ENCODE assay signal across 8 cellular contexts in the genomic region with DNA sequence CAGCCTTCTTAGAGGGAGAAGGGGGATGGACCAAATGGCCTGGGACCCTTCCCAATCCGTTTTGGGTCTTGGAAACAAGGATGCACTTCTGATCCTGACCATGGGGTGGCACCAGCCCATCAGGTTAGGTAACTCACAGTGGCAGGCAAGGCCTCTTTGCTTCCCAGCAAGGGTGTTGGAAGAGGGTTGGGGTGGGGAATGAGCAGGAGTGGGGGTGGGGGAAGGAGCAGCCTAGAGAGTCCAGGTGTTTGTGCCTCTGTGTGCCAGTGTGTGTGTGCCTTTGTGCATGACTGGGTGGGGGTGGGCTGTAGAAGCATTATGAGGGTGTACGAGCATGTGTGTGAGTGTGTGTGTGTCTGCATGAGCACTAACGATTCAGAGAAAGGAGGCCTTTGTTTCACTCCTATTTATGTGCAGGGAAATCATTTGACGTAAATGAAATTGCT.
A peak's percentile ranks its signal among the peaks of the same experiment; 100 is the strongest.
DNase-seq lines count a peak whose midpoint lies in the region; ATAC-seq and TF ChIP-seq lines count a peak whose summit lies in the region.

No MANE protein-coding gene starts in this region.

- H3K4me3 ChIP-seq in BJ (ENCODE audit: low read depth, low read length) (no peak overlapping the region), adrenal gland (no peak overlapping the region), hepatocyte (no peak overlapping the region)

- TF ChIP-seq CTCF in BJ (IDR thresholded peaks at IDR 0.05; ENCODE audit: insufficient read depth, low read depth, low read length) (peak; percentile 41), adrenal gland (IDR thresholded peaks at IDR 0.05) (peak; percentile 24 to 54 (median 41)), hepatocyte (IDR thresholded peaks at IDR 0.05; ENCODE audit: poor library complexity) (peak; percentile 86)

- H3K4me2 ChIP-seq in hepatocyte: no peak overlapping the region

- H3K9me2 ChIP-seq in hepatocyte (replicated peaks; ENCODE audit: insufficient read depth): no peaks in the 10 kb centered on the region

- 59 to 70% (median 65%) methylated on average over 4 of the region's 4 CpGs for WGBS in adrenal gland, 4 donors
- WGBS in hepatocyte (ENCODE audit: low lambda C conversion rate, missing lambda C conversion rate): 53% methylated on average over 3 of the region's 4 CpGs

- H3K27me3 Mint-ChIP-seq in T-cell: peaks cover 6 to 7% of the 10 kb centered on the region in 2 donors

- DNase-seq in BJ (ENCODE audit: low read depth) (no peak), NCI-H1092 treated with DMSO at 0.1 percent for 48 hours (lab: John Stamatoyannopoulos, UW) (peak; percentile 56), adrenal gland (peak; percentile 29 to 75 (median 37)), hepatocyte (ENCODE audit: low spot score) (peak; percentile 84), T-cell (no peak)
- peak; percentile 36 for DNase-seq in stimulated activated CD8-positive, alpha-beta memory T cell treated with anti-CD3 and anti-CD28 coated beads, Interleukin-4, amount 100 ng/mL, for 48 hours

- no peak overlapping the region for H2AFZ ChIP-seq in hepatocyte

- intact Hi-C loops in adrenal gland (cut with DNase I): no loop called here

- H3K4me1 ChIP-seq in adrenal gland (replicated peaks in 1 of 2) (no peaks in the 10 kb centered on the region), hepatocyte (ENCODE audit: insufficient read depth) (no peaks in the 10 kb centered on the region)

- no peaks in the 10 kb centered on the region for H3K36me3 ChIP-seq in BJ (ENCODE audit: control insufficient read depth, insufficient read depth, low read length)
- no peaks in the 10 kb centered on the region for H3K36me3 ChIP-seq in adrenal gland (replicated peaks in 1 of 2)
- no peaks in the 10 kb centered on the region for H3K36me3 ChIP-seq in hepatocyte (replicated peaks; ENCODE audit: insufficient read depth, low read depth)

- H3K36me3 Mint-ChIP-seq in T-cell: no peaks in the 10 kb centered on the region

- POLR2A ChIA-PET in BJ (lab: Charles Lee) (no interaction called here), T-cell (lab: Charles Lee) (no interaction called here)

- H3K9me3 Mint-ChIP-seq in T-cell: no peaks in the 10 kb centered on the region

- no peaks in the 10 kb centered on the region for H3K79me2 ChIP-seq in hepatocyte

- no peak overlapping the region for H3K4me3 Mint-ChIP-seq in T-cell

- no peak for TF ChIP-seq POLR2A in adrenal gland (IDR thresholded peaks at IDR 0.05)

- H3K27me3 ChIP-seq in BJ (ENCODE audit: control insufficient read depth, insufficient read depth, low read length) (no peaks in the 10 kb centered on the region), adrenal gland (no peaks in the 10 kb centered on the region), hepatocyte (no peaks in the 10 kb centered on the region)

- ATAC-seq in GM18502 (IDR thresholded peaks at IDR 0.05; ENCODE audit: poor library complexity, unreplicated experiment) (peak; percentile 69), GM19035 (IDR thresholded peaks at IDR 0.05; ENCODE audit: unreplicated experiment) (no peak), T-cell (replicated peaks in 1 of 4) (no peak)

- no peaks in the 10 kb centered on the region for H3K4me1 Mint-ChIP-seq in T-cell

- no peak overlapping the region for H3K27ac Mint-ChIP-seq in T-cell

- H3K9me3 ChIP-seq in adrenal gland (replicated peaks in 1 of 3) (no peaks in the 10 kb centered on the region), hepatocyte (ENCODE audit: low read depth) (no peaks in the 10 kb centered on the region)

- no peak overlapping the region for H3K27ac ChIP-seq in adrenal gland
- no peak overlapping the region for H3K27ac ChIP-seq in hepatocyte

- no peaks in the 10 kb centered on the region for H4K20me1 ChIP-seq in hepatocyte (ENCODE audit: insufficient read depth, poor library complexity, severe bottlenecking)

- CTCF ChIA-PET in BJ (lab: Yijun Ruan, JAX): interaction anchor here (1.0 kb wide), 1 partner anchor 40 kb away, joined by 3 read pairs; no protein-coding TSS in a partner anchor
- CTCF ChIA-PET in T-cell (lab: Charles Lee): no interaction called here

Comparison
In these comparisons a context has a peak if more than half of its experiments do, and no peak if none do; other contexts are left out.
1. DNase-seq: peak in NCI-H1092 treated with DMSO at 0.1 percent for 48 hours (single experiment), adrenal gland (7 of 7), hepatocyte (single experiment) and stimulated activated CD8-positive, alpha-beta memory T cell treated with anti-CD3 and anti-CD28 coated beads, Interleukin-4, amount 100 ng/mL, for 48 hours (single experiment); none in BJ (single experiment) and T-cell (0 of 34).
2. Peak in every context shown above with its lines, with median percentiles within 50 percentile points of each other: CTCF ChIP-seq.